In the genomic region with DNA sequence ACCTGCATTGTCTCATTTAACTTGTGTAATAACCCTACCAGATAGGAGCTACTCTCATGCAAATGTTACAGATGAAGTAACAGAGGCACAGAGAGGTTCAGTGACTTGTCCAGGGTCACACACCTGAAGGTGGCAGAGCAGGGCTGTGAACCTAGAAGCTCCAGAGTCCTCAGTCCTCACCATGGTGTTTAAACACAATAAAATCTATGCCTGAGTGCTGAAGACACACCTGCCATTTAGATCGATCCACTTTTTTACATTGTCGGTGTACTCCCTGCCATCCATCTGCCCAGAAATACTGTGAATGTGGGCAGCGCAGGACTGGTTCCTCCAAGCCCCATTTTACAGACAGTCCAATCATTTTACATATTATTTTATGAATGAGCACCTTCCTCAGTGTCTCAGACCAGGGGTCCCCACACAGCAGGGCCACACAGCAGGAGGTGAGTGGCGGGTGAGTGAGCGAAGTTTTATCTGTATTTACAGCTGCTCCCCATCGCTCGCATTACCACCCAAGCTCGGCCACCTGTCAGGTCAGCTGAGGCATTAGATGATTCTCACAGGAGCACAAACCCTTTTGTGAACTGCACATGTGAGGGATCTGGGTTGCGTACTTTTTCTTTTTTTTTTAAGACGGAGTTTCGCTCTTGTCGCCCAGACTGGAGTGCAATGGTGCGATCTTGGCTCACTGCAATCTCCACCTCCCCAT, we compare ENCODE assay signal across 11 cellular contexts. TPM values are rescaled to one million over a fixed set of nuclear protein-coding genes. Genes with fewer than 3 reads are reported as not detected.
A peak's percentile ranks its signal among the peaks of the same experiment; 100 is the strongest.
DNase-seq lines count a peak whose midpoint lies in the region; ATAC-seq, FAIRE-seq and TF ChIP-seq lines count a peak whose summit lies in the region.
"Had no signal": no experiment of that assay in that cellular context is flagged by ENCODE, and none has a peak within 500 bp of the region (broad histone marks: within the 10 kb centered on the region; RNA-seq: fewer than 3 reads in every experiment).

No MANE protein-coding gene starts in this region.

- H3K4me1 Mint-ChIP-seq in T-helper 2 cell treated with Interferon-gamma antibody and Interleukin-4, amounts not matched to agents 5 μg/mL and 100 μg/mL, for 36 hours (ENCODE audit: low read depth) = peaks cover 63% of the 10 kb centered on the region

- no peak for FAIRE-seq in small intestine (lab: Jason Lieb, UNC)
- FAIRE-seq: bronchial epithelial cell had no signal

- ATAC-seq in gastroesophageal sphincter = no peak
- ATAC-seq in HG02571 (IDR thresholded peaks at IDR 0.05; ENCODE audit: unreplicated experiment) = no peak

- no peaks in the 10 kb centered on the region for H3K27me3 ChIP-seq in gastroesophageal sphincter
- H3K27me3 ChIP-seq in small intestine (ENCODE audit: control insufficient read depth in 2 of 2, insufficient read depth in 2 of 2, low read length in 2 of 2) = no peaks in the 10 kb centered on the region

- H3K4me1 ChIP-seq in gastroesophageal sphincter (peaks cover 16 to 100% (median 53%) of the 10 kb centered on the region in 3 donors), small intestine (ENCODE audit: control insufficient read depth in 2 of 2, insufficient read depth in 1 of 2, low read depth in 1 of 2, low read length in 1 of 2) (peaks cover 6 to 9% of the 10 kb centered on the region in 2 donors)

- H3K9me3 ChIP-seq in gastroesophageal sphincter (no peaks in the 10 kb centered on the region), small intestine (ENCODE audit: control insufficient read depth, low read depth) (no peaks in the 10 kb centered on the region)

- no peaks in the 10 kb centered on the region for H3K9me3 Mint-ChIP-seq in T-helper 2 cell treated with Interferon-gamma antibody and Interleukin-4, amounts not matched to agents 5 μg/mL and 100 μg/mL, for 36 hours

- H3K4me3 Mint-ChIP-seq in T-helper 2 cell treated with Interferon-gamma antibody and Interleukin-4, amounts not matched to agents 5 μg/mL and 100 μg/mL, for 36 hours = peak overlapping the region; percentile 98

- no peaks in the 10 kb centered on the region for H3K27me3 Mint-ChIP-seq in T-helper 2 cell treated with Interferon-gamma antibody and Interleukin-4, amounts not matched to agents 5 μg/mL and 100 μg/mL, for 36 hours (ENCODE audit: low read depth)

- TF ChIP-seq POLR2A in gastroesophageal sphincter (IDR thresholded peaks at IDR 0.05) = no peak

- peaks cover 98% of the 10 kb centered on the region for H3K36me3 Mint-ChIP-seq in T-helper 2 cell treated with Interferon-gamma antibody and Interleukin-4, amounts not matched to agents 5 μg/mL and 100 μg/mL, for 36 hours (ENCODE audit: low read depth)

- 86 to 94% methylated on average over 3 to 9 of the region's 13 CpGs for WGBS in gastroesophageal sphincter (ENCODE audit: low coverage in 1 of 2), 2 donors
- WGBS in small intestine, 3 donors = 83 to 93% (median 83%) methylated on average over 13 of the region's 13 CpGs

- H3K27ac ChIP-seq in gastroesophageal sphincter (peak overlapping the region; percentile 90 to 99 (median 96)), small intestine (ENCODE audit: low read depth in 1 of 2, low read length in 1 of 2) (peak overlapping the region in 1 of 2 donors; percentile 50)
- H3K27ac ChIP-seq: VCaP had no signal

- peak; percentile 52 for DNase-seq in NCI-H510A treated with DMSO at 0.1 percent for 48 hours (lab: John Stamatoyannopoulos, UW)
- no peak for DNase-seq in NCI-H510A (lab: John Stamatoyannopoulos, UW)
- no peak for DNase-seq in T-helper 2 cell treated with Interferon-gamma antibody and Interleukin-4, amounts not matched to agents 5 μg/mL and 100 μg/mL, for 36 hours (ENCODE audit: low spot score)
- DNase-seq in small intestine = peak; percentile 46
- no peak for DNase-seq in D341Med (ENCODE audit: low spot score)
- no peak for DNase-seq in COLO829 (ENCODE audit: low spot score)
- DNase-seq: 8988T had no signal

- H3K27ac Mint-ChIP-seq in T-helper 2 cell treated with Interferon-gamma antibody and Interleukin-4, amounts not matched to agents 5 μg/mL and 100 μg/mL, for 36 hours = peak overlapping the region; percentile 97

- no peak for TF ChIP-seq EP300 in gastroesophageal sphincter (IDR thresholded peaks at IDR 0.05)

- no peak overlapping the region for H3K4me3 ChIP-seq in gastroesophageal sphincter
- no peak overlapping the region for H3K4me3 ChIP-seq in small intestine (ENCODE audit: low read depth in 1 of 2, low read length in 2 of 2)

- no peak for TF ChIP-seq CTCF in gastroesophageal sphincter (IDR thresholded peaks at IDR 0.05)

- H3K36me3 ChIP-seq in gastroesophageal sphincter (no peaks in the 10 kb centered on the region), small intestine (ENCODE audit: control insufficient read depth in 2 of 2, insufficient read depth in 2 of 2, low read length in 2 of 2) (no peaks in the 10 kb centered on the region)

RNA-seq across cellular contexts. Expression of a gene that starts 5.6 kb away (rescaled TPM):
- total RNA-seq in gastroesophageal sphincter = 100 to 1,000 TPM in 2 of 4 donors, 10 to 100 TPM in 2; 72.3 to 212 (median 110) TPM
- polyA plus RNA-seq in small intestine = 10 to 100 TPM; 28.1 to 32.7 (median 28.6) TPM

RNA-seq across cellular contexts. Expression of a gene that starts 50.8 kb away (rescaled TPM):
- total RNA-seq in gastroesophageal sphincter = 10 to 100 TPM; 48.4 to 66.0 (median 63.3) TPM
- polyA plus RNA-seq in small intestine = 10 to 100 TPM; 37.8 to 66.1 (median 42.7) TPM

Comparison
In these comparisons a context has a peak if more than half of its experiments do, and no peak if none do; other contexts are left out.
1. DNase-seq: peak in NCI-H510A treated with DMSO at 0.1 percent for 48 hours (single experiment) and small intestine (single experiment); none in NCI-H510A (single experiment), T-helper 2 cell treated with Interferon-gamma antibody and Interleukin-4, amounts not matched to agents 5 μg/mL and 100 μg/mL, for 36 hours (single experiment), D341Med (single experiment) and COLO829 (single experiment).